ENCODE assay signal across 1 cellular context in the genomic region with DNA sequence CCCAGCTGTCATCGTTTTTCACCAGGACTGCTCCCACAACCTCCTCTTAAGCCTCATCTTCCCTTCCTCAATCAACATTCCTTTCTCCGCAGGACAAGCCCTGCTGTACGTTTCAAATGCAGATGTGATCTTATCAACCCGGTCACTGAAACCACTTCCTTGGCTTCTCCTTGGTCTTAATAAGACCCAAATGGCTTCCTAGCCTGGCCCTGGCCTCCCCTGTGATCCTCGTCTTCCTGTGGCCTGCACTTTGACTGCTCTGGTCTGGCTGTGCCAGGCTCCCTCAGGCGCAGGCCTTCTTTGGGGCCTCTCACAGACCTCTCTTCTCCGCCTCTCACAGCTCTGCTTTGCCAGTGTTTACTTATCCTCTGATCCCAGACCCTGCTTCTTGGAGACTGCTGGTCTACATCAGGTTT.
TF ChIP-seq lines count a peak whose summit lies in the region.

No MANE protein-coding gene starts in this region.

TF ChIP-seq in HepG2, 621 proteins besides CTCF, POLR2A, EP300 and RAD21:
- TF ChIP-seq, protein P1, sequence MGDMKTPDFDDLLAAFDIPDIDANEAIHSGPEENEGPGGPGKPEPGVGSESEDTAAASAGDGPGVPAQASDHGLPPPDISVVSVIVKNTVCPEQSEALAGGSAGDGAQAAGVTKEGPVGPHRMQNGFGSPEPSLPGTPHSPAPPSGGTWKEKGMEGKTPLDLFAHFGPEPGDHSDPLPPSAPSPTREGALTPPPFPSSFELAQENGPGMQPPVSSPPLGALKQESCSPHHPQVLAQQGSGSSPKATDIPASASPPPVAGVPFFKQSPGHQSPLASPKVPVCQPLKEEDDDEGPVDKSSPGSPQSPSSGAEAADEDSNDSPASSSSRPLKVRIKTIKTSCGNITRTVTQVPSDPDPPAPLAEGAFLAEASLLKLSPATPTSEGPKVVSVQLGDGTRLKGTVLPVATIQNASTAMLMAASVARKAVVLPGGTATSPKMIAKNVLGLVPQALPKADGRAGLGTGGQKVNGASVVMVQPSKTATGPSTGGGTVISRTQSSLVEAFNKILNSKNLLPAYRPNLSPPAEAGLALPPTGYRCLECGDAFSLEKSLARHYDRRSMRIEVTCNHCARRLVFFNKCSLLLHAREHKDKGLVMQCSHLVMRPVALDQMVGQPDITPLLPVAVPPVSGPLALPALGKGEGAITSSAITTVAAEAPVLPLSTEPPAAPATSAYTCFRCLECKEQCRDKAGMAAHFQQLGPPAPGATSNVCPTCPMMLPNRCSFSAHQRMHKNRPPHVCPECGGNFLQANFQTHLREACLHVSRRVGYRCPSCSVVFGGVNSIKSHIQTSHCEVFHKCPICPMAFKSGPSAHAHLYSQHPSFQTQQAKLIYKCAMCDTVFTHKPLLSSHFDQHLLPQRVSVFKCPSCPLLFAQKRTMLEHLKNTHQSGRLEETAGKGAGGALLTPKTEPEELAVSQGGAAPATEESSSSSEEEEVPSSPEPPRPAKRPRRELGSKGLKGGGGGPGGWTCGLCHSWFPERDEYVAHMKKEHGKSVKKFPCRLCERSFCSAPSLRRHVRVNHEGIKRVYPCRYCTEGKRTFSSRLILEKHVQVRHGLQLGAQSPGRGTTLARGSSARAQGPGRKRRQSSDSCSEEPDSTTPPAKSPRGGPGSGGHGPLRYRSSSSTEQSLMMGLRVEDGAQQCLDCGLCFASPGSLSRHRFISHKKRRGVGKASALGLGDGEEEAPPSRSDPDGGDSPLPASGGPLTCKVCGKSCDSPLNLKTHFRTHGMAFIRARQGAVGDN (CRISPR knock-in tag; IDR thresholded peaks at IDR 0.05) = peak; percentile 83
- TF ChIP-seq ZBTB20 (CRISPR knock-in tag; IDR thresholded peaks at IDR 0.05; ENCODE audit: borderline replicate concordance, low read depth) = no peak
- TF ChIP-seq ZNF441 (CRISPR knock-in tag; IDR thresholded peaks at IDR 0.05; ENCODE audit: borderline replicate concordance) = 0 out of 2 replicates have a peak, but pooled peaks have one; percentile 53
- TF ChIP-seq HNF4A (CRISPR knock-in tag; IDR thresholded peaks at IDR 0.05) = peak; percentile 56
- TF ChIP-seq, protein P2, sequence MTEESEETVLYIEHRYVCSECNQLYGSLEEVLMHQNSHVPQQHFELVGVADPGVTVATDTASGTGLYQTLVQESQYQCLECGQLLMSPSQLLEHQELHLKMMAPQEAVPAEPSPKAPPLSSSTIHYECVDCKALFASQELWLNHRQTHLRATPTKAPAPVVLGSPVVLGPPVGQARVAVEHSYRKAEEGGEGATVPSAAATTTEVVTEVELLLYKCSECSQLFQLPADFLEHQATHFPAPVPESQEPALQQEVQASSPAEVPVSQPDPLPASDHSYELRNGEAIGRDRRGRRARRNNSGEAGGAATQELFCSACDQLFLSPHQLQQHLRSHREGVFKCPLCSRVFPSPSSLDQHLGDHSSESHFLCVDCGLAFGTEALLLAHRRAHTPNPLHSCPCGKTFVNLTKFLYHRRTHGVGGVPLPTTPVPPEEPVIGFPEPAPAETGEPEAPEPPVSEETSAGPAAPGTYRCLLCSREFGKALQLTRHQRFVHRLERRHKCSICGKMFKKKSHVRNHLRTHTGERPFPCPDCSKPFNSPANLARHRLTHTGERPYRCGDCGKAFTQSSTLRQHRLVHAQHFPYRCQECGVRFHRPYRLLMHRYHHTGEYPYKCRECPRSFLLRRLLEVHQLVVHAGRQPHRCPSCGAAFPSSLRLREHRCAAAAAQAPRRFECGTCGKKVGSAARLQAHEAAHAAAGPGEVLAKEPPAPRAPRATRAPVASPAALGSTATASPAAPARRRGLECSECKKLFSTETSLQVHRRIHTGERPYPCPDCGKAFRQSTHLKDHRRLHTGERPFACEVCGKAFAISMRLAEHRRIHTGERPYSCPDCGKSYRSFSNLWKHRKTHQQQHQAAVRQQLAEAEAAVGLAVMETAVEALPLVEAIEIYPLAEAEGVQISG (CRISPR knock-in tag; IDR thresholded peaks at IDR 0.05) = 0 out of 2 replicates have a peak, but pooled peaks have one; percentile 16
- 0 out of 2 replicates have a peak, but pooled peaks have one; percentile 29 for TF ChIP-seq ZNF564 (CRISPR knock-in tag; IDR thresholded peaks at IDR 0.05)
- no peak for TF ChIP-seq RFX3 (CRISPR knock-in tag; IDR thresholded peaks at IDR 0.05)
- no peak for TF ChIP-seq BRCA1 (CRISPR knock-in tag; IDR thresholded peaks at IDR 0.05)
- TF ChIP-seq, protein P3, sequence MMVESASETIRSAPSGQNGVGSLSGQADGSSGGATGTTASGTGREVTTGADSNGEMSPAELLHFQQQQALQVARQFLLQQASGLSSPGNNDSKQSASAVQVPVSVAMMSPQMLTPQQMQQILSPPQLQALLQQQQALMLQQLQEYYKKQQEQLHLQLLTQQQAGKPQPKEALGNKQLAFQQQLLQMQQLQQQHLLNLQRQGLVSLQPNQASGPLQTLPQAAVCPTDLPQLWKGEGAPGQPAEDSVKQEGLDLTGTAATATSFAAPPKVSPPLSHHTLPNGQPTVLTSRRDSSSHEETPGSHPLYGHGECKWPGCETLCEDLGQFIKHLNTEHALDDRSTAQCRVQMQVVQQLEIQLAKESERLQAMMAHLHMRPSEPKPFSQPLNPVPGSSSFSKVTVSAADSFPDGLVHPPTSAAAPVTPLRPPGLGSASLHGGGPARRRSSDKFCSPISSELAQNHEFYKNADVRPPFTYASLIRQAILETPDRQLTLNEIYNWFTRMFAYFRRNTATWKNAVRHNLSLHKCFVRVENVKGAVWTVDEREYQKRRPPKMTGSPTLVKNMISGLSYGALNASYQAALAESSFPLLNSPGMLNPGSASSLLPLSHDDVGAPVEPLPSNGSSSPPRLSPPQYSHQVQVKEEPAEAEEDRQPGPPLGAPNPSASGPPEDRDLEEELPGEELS (CRISPR knock-in tag; IDR thresholded peaks at IDR 0.05) = peak; percentile 43; the same call in 1 of the 2 replicates
- TF ChIP-seq ZNF263 (CRISPR knock-in tag; IDR thresholded peaks at IDR 0.05) = 0 out of 2 replicates have a peak, but pooled peaks have one; percentile 13
- peak; percentile 86 for TF ChIP-seq ZFY (CRISPR knock-in tag; IDR thresholded peaks at IDR 0.05)
- TF ChIP-seq FOXA3 (CRISPR knock-in tag; IDR thresholded peaks at IDR 0.05) = peak; percentile 42; the same call in 1 of the 2 replicates
- no peak for TF ChIP-seq ZNF430 (CRISPR knock-in tag; IDR thresholded peaks at IDR 0.05)
- TF ChIP-seq, protein P4, sequence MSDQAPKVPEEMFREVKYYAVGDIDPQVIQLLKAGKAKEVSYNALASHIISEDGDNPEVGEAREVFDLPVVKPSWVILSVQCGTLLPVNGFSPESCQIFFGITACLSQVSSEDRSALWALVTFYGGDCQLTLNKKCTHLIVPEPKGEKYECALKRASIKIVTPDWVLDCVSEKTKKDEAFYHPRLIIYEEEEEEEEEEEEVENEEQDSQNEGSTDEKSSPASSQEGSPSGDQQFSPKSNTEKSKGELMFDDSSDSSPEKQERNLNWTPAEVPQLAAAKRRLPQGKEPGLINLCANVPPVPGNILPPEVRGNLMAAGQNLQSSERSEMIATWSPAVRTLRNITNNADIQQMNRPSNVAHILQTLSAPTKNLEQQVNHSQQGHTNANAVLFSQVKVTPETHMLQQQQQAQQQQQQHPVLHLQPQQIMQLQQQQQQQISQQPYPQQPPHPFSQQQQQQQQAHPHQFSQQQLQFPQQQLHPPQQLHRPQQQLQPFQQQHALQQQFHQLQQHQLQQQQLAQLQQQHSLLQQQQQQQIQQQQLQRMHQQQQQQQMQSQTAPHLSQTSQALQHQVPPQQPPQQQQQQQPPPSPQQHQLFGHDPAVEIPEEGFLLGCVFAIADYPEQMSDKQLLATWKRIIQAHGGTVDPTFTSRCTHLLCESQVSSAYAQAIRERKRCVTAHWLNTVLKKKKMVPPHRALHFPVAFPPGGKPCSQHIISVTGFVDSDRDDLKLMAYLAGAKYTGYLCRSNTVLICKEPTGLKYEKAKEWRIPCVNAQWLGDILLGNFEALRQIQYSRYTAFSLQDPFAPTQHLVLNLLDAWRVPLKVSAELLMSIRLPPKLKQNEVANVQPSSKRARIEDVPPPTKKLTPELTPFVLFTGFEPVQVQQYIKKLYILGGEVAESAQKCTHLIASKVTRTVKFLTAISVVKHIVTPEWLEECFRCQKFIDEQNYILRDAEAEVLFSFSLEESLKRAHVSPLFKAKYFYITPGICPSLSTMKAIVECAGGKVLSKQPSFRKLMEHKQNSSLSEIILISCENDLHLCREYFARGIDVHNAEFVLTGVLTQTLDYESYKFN (CRISPR knock-in tag; conservative IDR thresholded peaks at IDR 0.05) = peak; percentile 46; the same call in 1 of the 2 replicates
- no peak for TF ChIP-seq ZFP1 (CRISPR knock-in tag; IDR thresholded peaks at IDR 0.05)
- TF ChIP-seq CREB1 (IDR thresholded peaks at IDR 0.05) = no peak
- no peak for TF ChIP-seq CREB1 (CRISPR knock-in tag; IDR thresholded peaks at IDR 0.05)
- TF ChIP-seq ZKSCAN5 (CRISPR knock-in tag; IDR thresholded peaks at IDR 0.05) = no peak
- TF ChIP-seq TARDBP (CRISPR knock-in tag; IDR thresholded peaks at IDR 0.05) = peak; percentile 47; the same call in 1 of the 2 replicates
- TF ChIP-seq FOXA1 (IDR thresholded peaks at IDR 0.05) = no peak
- peak; percentile 71 for TF ChIP-seq FOXA1 (CRISPR knock-in tag; IDR thresholded peaks at IDR 0.05)
- TF ChIP-seq TOPORS (CRISPR knock-in tag; IDR thresholded peaks at IDR 0.05) = no peak
- 0 out of 2 replicates have a peak, but pooled peaks have one; percentile 17 for TF ChIP-seq MED1 (CRISPR knock-in tag; IDR thresholded peaks at IDR 0.05)
- TF ChIP-seq, protein P5, sequence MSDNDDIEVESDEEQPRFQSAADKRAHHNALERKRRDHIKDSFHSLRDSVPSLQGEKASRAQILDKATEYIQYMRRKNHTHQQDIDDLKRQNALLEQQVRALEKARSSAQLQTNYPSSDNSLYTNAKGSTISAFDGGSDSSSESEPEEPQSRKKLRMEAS (IDR thresholded peaks at IDR 0.05) = peak; percentile 58; the same call in 1 of the 2 replicates
- TF ChIP-seq ZNF484 (CRISPR knock-in tag; IDR thresholded peaks at IDR 0.05; ENCODE audit: borderline replicate concordance, low read depth) = no peak
- TF ChIP-seq HOXA5 (CRISPR knock-in tag; IDR thresholded peaks at IDR 0.05) = 0 out of 2 replicates have a peak, but pooled peaks have one; percentile 41
- TF ChIP-seq HDAC1 (CRISPR knock-in tag; IDR thresholded peaks at IDR 0.05) = peak; percentile 38; the same call in 1 of the 2 replicates
- TF ChIP-seq PHF8 (CRISPR knock-in tag; IDR thresholded peaks at IDR 0.05) = peak; percentile 30; the same call in 1 of the 2 replicates
- TF ChIP-seq BRD4 (CRISPR knock-in tag; IDR thresholded peaks at IDR 0.05) = peak; percentile 19; the same call in 1 of the 2 replicates
- 0 out of 2 replicates have a peak, but pooled peaks have one; percentile 35 for TF ChIP-seq ZNF777 (CRISPR knock-in tag; IDR thresholded peaks at IDR 0.05)
- peak; percentile 27; the same call in 1 of the 2 replicates for TF ChIP-seq NFKB2 (CRISPR knock-in tag; IDR thresholded peaks at IDR 0.05; ENCODE audit: borderline replicate concordance)
- TF ChIP-seq ZNF282 (IDR thresholded peaks at IDR 0.05; ENCODE audit: partially characterized antibody) = no peak
- TF ChIP-seq ZNF292 (CRISPR knock-in tag; IDR thresholded peaks at IDR 0.05; ENCODE audit: borderline replicate concordance, low read depth) = peak; percentile 12; the same call in 1 of the 2 replicates
- TF ChIP-seq ZMYM3 (CRISPR knock-in tag; IDR thresholded peaks at IDR 0.05) = 0 out of 2 replicates have a peak, but pooled peaks have one; percentile 32
- TF ChIP-seq ZFX (CRISPR knock-in tag; IDR thresholded peaks at IDR 0.05; ENCODE audit: low read depth) = peak; percentile 87
- 0 out of 2 replicates have a peak, but pooled peaks have one; percentile 24 for TF ChIP-seq MTA1 (CRISPR knock-in tag; IDR thresholded peaks at IDR 0.05; ENCODE audit: borderline replicate concordance)
- TF ChIP-seq, protein P6, sequence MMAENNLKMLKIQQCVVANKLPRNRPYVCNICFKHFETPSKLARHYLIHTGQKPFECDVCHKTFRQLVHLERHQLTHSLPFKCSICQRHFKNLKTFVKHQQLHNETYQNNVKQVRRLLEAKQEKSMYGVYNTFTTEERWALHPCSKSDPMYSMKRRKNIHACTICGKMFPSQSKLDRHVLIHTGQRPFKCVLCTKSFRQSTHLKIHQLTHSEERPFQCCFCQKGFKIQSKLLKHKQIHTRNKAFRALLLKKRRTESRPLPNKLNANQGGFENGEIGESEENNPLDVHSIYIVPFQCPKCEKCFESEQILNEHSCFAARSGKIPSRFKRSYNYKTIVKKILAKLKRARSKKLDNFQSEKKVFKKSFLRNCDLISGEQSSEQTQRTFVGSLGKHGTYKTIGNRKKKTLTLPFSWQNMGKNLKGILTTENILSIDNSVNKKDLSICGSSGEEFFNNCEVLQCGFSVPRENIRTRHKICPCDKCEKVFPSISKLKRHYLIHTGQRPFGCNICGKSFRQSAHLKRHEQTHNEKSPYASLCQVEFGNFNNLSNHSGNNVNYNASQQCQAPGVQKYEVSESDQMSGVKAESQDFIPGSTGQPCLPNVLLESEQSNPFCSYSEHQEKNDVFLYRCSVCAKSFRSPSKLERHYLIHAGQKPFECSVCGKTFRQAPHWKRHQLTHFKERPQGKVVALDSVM (CRISPR knock-in tag; IDR thresholded peaks at IDR 0.05) = peak; percentile 54
- peak; percentile 40; the same call in 1 of the 2 replicates for TF ChIP-seq ZNF768 (CRISPR knock-in tag; IDR thresholded peaks at IDR 0.05)
- TF ChIP-seq KDM2A (CRISPR knock-in tag; IDR thresholded peaks at IDR 0.05; ENCODE audit: borderline replicate concordance, low read depth) = 0 out of 2 replicates have a peak, but pooled peaks have one; percentile 18
- TF ChIP-seq, protein P7, sequence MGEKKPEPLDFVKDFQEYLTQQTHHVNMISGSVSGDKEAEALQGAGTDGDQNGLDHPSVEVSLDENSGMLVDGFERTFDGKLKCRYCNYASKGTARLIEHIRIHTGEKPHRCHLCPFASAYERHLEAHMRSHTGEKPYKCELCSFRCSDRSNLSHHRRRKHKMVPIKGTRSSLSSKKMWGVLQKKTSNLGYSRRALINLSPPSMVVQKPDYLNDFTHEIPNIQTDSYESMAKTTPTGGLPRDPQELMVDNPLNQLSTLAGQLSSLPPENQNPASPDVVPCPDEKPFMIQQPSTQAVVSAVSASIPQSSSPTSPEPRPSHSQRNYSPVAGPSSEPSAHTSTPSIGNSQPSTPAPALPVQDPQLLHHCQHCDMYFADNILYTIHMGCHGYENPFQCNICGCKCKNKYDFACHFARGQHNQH (CRISPR knock-in tag; IDR thresholded peaks at IDR 0.05) = no peak
- TF ChIP-seq, protein P8, sequence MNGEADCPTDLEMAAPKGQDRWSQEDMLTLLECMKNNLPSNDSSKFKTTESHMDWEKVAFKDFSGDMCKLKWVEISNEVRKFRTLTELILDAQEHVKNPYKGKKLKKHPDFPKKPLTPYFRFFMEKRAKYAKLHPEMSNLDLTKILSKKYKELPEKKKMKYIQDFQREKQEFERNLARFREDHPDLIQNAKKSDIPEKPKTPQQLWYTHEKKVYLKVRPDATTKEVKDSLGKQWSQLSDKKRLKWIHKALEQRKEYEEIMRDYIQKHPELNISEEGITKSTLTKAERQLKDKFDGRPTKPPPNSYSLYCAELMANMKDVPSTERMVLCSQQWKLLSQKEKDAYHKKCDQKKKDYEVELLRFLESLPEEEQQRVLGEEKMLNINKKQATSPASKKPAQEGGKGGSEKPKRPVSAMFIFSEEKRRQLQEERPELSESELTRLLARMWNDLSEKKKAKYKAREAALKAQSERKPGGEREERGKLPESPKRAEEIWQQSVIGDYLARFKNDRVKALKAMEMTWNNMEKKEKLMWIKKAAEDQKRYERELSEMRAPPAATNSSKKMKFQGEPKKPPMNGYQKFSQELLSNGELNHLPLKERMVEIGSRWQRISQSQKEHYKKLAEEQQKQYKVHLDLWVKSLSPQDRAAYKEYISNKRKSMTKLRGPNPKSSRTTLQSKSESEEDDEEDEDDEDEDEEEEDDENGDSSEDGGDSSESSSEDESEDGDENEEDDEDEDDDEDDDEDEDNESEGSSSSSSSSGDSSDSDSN (CRISPR knock-in tag; IDR thresholded peaks at IDR 0.05) = peak; percentile 21; the same call in 1 of the 2 replicates
- TF ChIP-seq SALL1 (CRISPR knock-in tag; IDR thresholded peaks at IDR 0.05) = peak; percentile 52
- peak; percentile 38; the same call in 1 of the 2 replicates for TF ChIP-seq BORCS8-MEF2B (CRISPR knock-in tag; IDR thresholded peaks at IDR 0.05)
TF ChIP-seq in HepG2: peak in this region for 30.
